ENCODE assay signal across 27 cellular contexts in the genomic region with DNA sequence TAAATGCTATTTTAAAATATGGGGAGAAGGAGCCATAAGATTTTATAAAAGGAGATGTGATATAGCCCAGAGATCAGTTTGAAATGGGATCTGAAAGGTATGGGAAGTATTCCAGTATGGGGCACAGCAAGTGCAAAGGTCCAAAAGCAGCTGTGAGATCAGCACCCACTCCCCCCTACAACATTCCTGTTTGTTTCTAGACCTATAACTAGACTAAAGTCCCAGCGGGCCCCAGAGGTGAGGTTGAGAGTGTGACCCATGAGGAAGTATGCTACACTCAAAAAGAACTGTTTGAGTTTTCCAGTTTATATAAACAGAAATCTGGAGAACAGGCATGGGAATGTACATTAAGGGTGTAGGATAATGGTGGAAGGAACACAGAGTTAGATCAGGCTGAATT.
"Had no signal": no experiment of that assay in that cellular context is flagged by ENCODE, and none has a peak within 500 bp of the region (broad histone marks: within the 10 kb centered on the region; RNA-seq: fewer than 3 reads in every experiment).

No MANE protein-coding gene starts in this region.

- ATAC-seq: effector memory CD8-positive, alpha-beta T cell; esophagus mucosa; foreskin keratinocyte; gastrocnemius medialis; gastroesophageal sphincter; heart left ventricle; heart right ventricle had no signal

- H3K4me1 ChIP-seq: colonic mucosa, esophagus muscularis mucosa, esophagus squamous epithelium, foreskin keratinocyte, gastrocnemius medialis, gastroesophageal sphincter had no signal

- H3K36me3 ChIP-seq: colonic mucosa, gastrocnemius medialis, heart left ventricle had no signal

- H3K27me3 Mint-ChIP-seq: dendritic cell treated with granulocyte-macrophage colony-stimulating factor and Interleukin-4, amounts not matched to agents 40 ng/mL and 50 ng/mL, for 4 days; effector memory CD8-positive, alpha-beta T cell had no signal

- H3K4me3 Mint-ChIP-seq: dendritic cell treated with granulocyte-macrophage colony-stimulating factor and Interleukin-4, amounts not matched to agents 40 ng/mL and 50 ng/mL, for 4 days; effector memory CD8-positive, alpha-beta T cell had no signal

- H3K27me3 ChIP-seq: colonic mucosa, dorsolateral prefrontal cortex, esophagus muscularis mucosa, esophagus squamous epithelium, foreskin keratinocyte, gastrocnemius medialis, gastroesophageal sphincter, heart left ventricle, heart right ventricle had no signal

- H3K27ac Mint-ChIP-seq: dendritic cell treated with granulocyte-macrophage colony-stimulating factor and Interleukin-4, amounts not matched to agents 40 ng/mL and 50 ng/mL, for 4 days; effector memory CD8-positive, alpha-beta T cell had no signal

- H3K27ac ChIP-seq: colonic mucosa, coronary artery, dorsolateral prefrontal cortex, epithelial cell of prostate, esophagus muscularis mucosa, esophagus squamous epithelium, foreskin keratinocyte, gastrocnemius medialis, gastroesophageal sphincter, heart left ventricle, heart right ventricle had no signal

- H3K4me3 ChIP-seq: colonic mucosa, coronary artery, dorsolateral prefrontal cortex, esophagus muscularis mucosa, esophagus squamous epithelium, gastrocnemius medialis, gastroesophageal sphincter, heart left ventricle, heart right ventricle had no signal

- FAIRE-seq: colon, endometrium, endothelial cell of umbilical vein, frontal cortex had no signal

- DNase-seq: colonic mucosa; cortex of kidney; dermis blood vessel endothelial cell; dorsolateral prefrontal cortex; effector CD4-positive, alpha-beta T cell; effector CD8-positive, alpha-beta T cell; effector memory CD4-positive, alpha-beta T cell; effector memory CD8-positive, alpha-beta T cell; erythroblast; esophagus squamous epithelium; foreskin fibroblast; foreskin keratinocyte; foreskin melanocyte; gastrocnemius medialis; glutamatergic neuron; heart left ventricle; heart right ventricle had no signal
